Comparison of ENCODE assay signal across 24 cellular contexts in genomic region chr19:56269348-56269747, GRCh38. TPM values are rescaled to one million over a fixed set of nuclear protein-coding genes. Genes with fewer than 3 reads are reported as not detected.
A peak's percentile ranks its signal among the peaks of the same experiment; 100 is the strongest.
DNase-seq lines count a peak whose midpoint lies in the region; ATAC-seq and TF ChIP-seq lines count a peak whose summit lies in the region.
"Had no signal": no experiment of that assay in that cellular context is flagged by ENCODE, and none has a peak within 500 bp of the region (broad histone marks: within the 10 kb centered on the region; RNA-seq: fewer than 3 reads in every experiment).

No MANE protein-coding gene starts in this region.

- TF ChIP-seq CTCF in CD14-positive monocyte (IDR thresholded peaks at IDR 0.05): no peak
- TF ChIP-seq CTCF in WERI-Rb-1 (IDR thresholded peaks at IDR 0.05; ENCODE audit: low read depth, low read length): no peak
- no peak for TF ChIP-seq CTCF in fibroblast of villous mesenchyme (IDR thresholded peaks at IDR 0.05; ENCODE audit: insufficient read depth, low read depth, low read length)
- TF ChIP-seq CTCF in suprapubic skin (IDR thresholded peaks at IDR 0.05): no peak
- TF ChIP-seq CTCF in ovary (IDR thresholded peaks at IDR 0.05): no peak

- H3K9me3 ChIP-seq in WERI-Rb-1 (ENCODE audit: severe bottlenecking) (no peaks in the 10 kb centered on the region), suprapubic skin (no peaks in the 10 kb centered on the region), ovary (no peaks in the 10 kb centered on the region)
- H3K9me3 ChIP-seq: Caco-2, HAP-1 had no signal

- no peak overlapping the region for H3K4me3 Mint-ChIP-seq in CD14-positive monocyte
- no peak overlapping the region for H3K4me3 Mint-ChIP-seq in natural killer cell treated with Interleukin-12 subunit alpha and Interleukin-12 subunit beta and Interleukin-15 and Interleukin-18, amount 100 ng/mL, for 72 hours
- H3K4me3 Mint-ChIP-seq: CD4-positive, CD25-positive, alpha-beta regulatory T cell; CD8-positive, alpha-beta T cell; HFFc6 had no signal

- no peak for DNase-seq in CD14-positive monocyte (ENCODE audit: low spot score)
- DNase-seq in MV-4-11 (lab: John Stamatoyannopoulos, UW): peak; percentile 35
- DNase-seq in WERI-Rb-1: peak; percentile 31
- DNase-seq in fibroblast of villous mesenchyme (ENCODE audit: low read depth): peak; percentile 5
- DNase-seq in suprapubic skin (ENCODE audit: low spot score in 2 of 2): no peak
- DNase-seq in ovary: no peak
- DNase-seq in natural killer cell treated with Interleukin-12 subunit alpha and Interleukin-12 subunit beta and Interleukin-15 and Interleukin-18, amount 100 ng/mL, for 72 hours (ENCODE audit: low spot score): no peak
- DNase-seq: AML-193; C1 segment of cervical spinal cord; Caco-2; CD4-positive, CD25-positive, alpha-beta regulatory T cell; CD8-positive, alpha-beta T cell; DMS53; DMS79 treated with DMSO at 0.1 percent for 48 hours; GF-D8; GOT3; HFFc6 had no signal

- peaks cover 50% of the 10 kb centered on the region for H3K4me1 Mint-ChIP-seq in CD14-positive monocyte
- H3K4me1 Mint-ChIP-seq in natural killer cell treated with Interleukin-12 subunit alpha and Interleukin-12 subunit beta and Interleukin-15 and Interleukin-18, amount 100 ng/mL, for 72 hours (ENCODE audit: low read depth in 2 of 2): peaks cover 4 to 7% of the 10 kb centered on the region in 2 donors
- H3K4me1 Mint-ChIP-seq: CD4-positive, CD25-positive, alpha-beta regulatory T cell had no signal

- intact Hi-C loops in CD14-positive monocyte (cut with micrococcal nuclease): no loop called here
- intact Hi-C loops in ovary (cut with DNase I): no loop called here

- no peak for TF ChIP-seq POLR2A in suprapubic skin (IDR thresholded peaks at IDR 0.05)
- no peak for TF ChIP-seq POLR2A in ovary (IDR thresholded peaks at IDR 0.05)

- peaks cover 13 to 23% of the 10 kb centered on the region in 2 donors for H3K36me3 Mint-ChIP-seq in CD14-positive monocyte
- no peaks in the 10 kb centered on the region for H3K36me3 Mint-ChIP-seq in natural killer cell treated with Interleukin-12 subunit alpha and Interleukin-12 subunit beta and Interleukin-15 and Interleukin-18, amount 100 ng/mL, for 72 hours
- H3K36me3 Mint-ChIP-seq: CD4-positive, CD25-positive, alpha-beta regulatory T cell had no signal

- H3K9me3 Mint-ChIP-seq in CD14-positive monocyte: peaks cover 0 to 4% (median 0%) of the 10 kb centered on the region in 7 donors
- H3K9me3 Mint-ChIP-seq in natural killer cell treated with Interleukin-12 subunit alpha and Interleukin-12 subunit beta and Interleukin-15 and Interleukin-18, amount 100 ng/mL, for 72 hours: no peaks in the 10 kb centered on the region
- H3K9me3 Mint-ChIP-seq: CD8-positive, alpha-beta T cell; HFFc6 had no signal

- H3K27ac ChIP-seq in WERI-Rb-1: no peak overlapping the region
- no peak overlapping the region for H3K27ac ChIP-seq in suprapubic skin
- no peak overlapping the region for H3K27ac ChIP-seq in ovary
- H3K27ac ChIP-seq: 22Rv1 had no signal

- H3K4me3 ChIP-seq in WERI-Rb-1 (ENCODE audit: low read depth, low read length): no peak overlapping the region
- H3K4me3 ChIP-seq in fibroblast of villous mesenchyme (ENCODE audit: low read depth, low read length): no peak overlapping the region
- no peak overlapping the region for H3K4me3 ChIP-seq in suprapubic skin
- H3K4me3 ChIP-seq in ovary: no peak overlapping the region
- H3K4me3 ChIP-seq: HAP-1 had no signal

- H3K36me3 ChIP-seq in WERI-Rb-1 (no peaks in the 10 kb centered on the region), suprapubic skin (no peaks in the 10 kb centered on the region), ovary (no peaks in the 10 kb centered on the region)
- H3K36me3 ChIP-seq: HAP-1 had no signal

- H3K4me1 ChIP-seq in suprapubic skin (no peaks in the 10 kb centered on the region), ovary (ENCODE audit: insufficient read depth) (no peaks in the 10 kb centered on the region)
- H3K4me1 ChIP-seq: Caco-2, HAP-1 had no signal

- H3K27me3 Mint-ChIP-seq in CD14-positive monocyte (ENCODE audit: low read depth in 3 of 3): no peaks in the 10 kb centered on the region
- no peaks in the 10 kb centered on the region for H3K27me3 Mint-ChIP-seq in natural killer cell treated with Interleukin-12 subunit alpha and Interleukin-12 subunit beta and Interleukin-15 and Interleukin-18, amount 100 ng/mL, for 72 hours
- H3K27me3 Mint-ChIP-seq: CD4-positive, CD25-positive, alpha-beta regulatory T cell had no signal

- ATAC-seq in natural killer cell treated with Interleukin-12 subunit alpha and Interleukin-12 subunit beta and Interleukin-15 and Interleukin-18, amount 100 ng/mL, for 72 hours: no peak
- ATAC-seq in GM19395 (IDR thresholded peaks at IDR 0.05; ENCODE audit: unreplicated experiment): no peak
- ATAC-seq: CD8-positive, alpha-beta T cell had no signal

- peak overlapping the region in 4 of 7 donors; percentile 7 to 88 (median 36) for H3K27ac Mint-ChIP-seq in CD14-positive monocyte
- H3K27ac Mint-ChIP-seq in natural killer cell treated with Interleukin-12 subunit alpha and Interleukin-12 subunit beta and Interleukin-15 and Interleukin-18, amount 100 ng/mL, for 72 hours: no peak overlapping the region
- H3K27ac Mint-ChIP-seq: CD8-positive, alpha-beta T cell; HFFc6 had no signal

- WGBS in suprapubic skin: 94% methylated on average over 6 of the region's 6 CpGs
- WGBS in ovary, 3 donors: 81 to 97% (median 95%) methylated on average over 6 of the region's 6 CpGs

- H3K27me3 ChIP-seq in WERI-Rb-1 (ENCODE audit: insufficient read depth, low read depth, severe bottlenecking): no peaks in the 10 kb centered on the region
- H3K27me3 ChIP-seq in suprapubic skin: no peaks in the 10 kb centered on the region
- no peaks in the 10 kb centered on the region for H3K27me3 ChIP-seq in ovary

- no peak for TF ChIP-seq EP300 in suprapubic skin (IDR thresholded peaks at IDR 0.05)
- no peak for TF ChIP-seq EP300 in ovary (IDR thresholded peaks at IDR 0.05)

RNA-seq across cellular contexts. Expression of gene EDDM13, which starts 3.2 kb away (rescaled TPM):
- polyA plus RNA-seq in CD14-positive monocyte: under 1 TPM; 0.61 to 0.70 TPM
- total RNA-seq in fibroblast of villous mesenchyme: not detected in 2 replicates
- 10 to 100 TPM in 2 of 4 donors, 1 to 10 TPM in 2; 6.0 to 25.8 (median 11.4) TPM for total RNA-seq in suprapubic skin
- total RNA-seq in ovary: not detected
- under 1 TPM in 1 of 2 donors, not detected in 1; 0.28 TPM for polyA plus RNA-seq in ovary
- total RNA-seq in natural killer cell treated with Interleukin-12 subunit alpha and Interleukin-12 subunit beta and Interleukin-15 and Interleukin-18, amount 100 ng/mL, for 72 hours: 1 to 10 TPM; 1.8 to 4.2 TPM
- total RNA-seq: Caco-2; CD4-positive, CD25-positive, alpha-beta regulatory T cell; CD8-positive, alpha-beta T cell; Daoy; G401; HFFc6 had no signal
- polyA plus RNA-seq: AG04450, BJ had no signal

RNA-seq across cellular contexts. Expression of gene ZSCAN5A, which starts 45.3 kb away (rescaled TPM):
- polyA plus RNA-seq in CD14-positive monocyte (1 to 10 TPM; 5.3 to 6.3 TPM), ovary (1 to 10 TPM; 4.6 to 8.9 TPM)
- total RNA-seq in fibroblast of villous mesenchyme (6.5 and 8.4 TPM in 2 replicates), suprapubic skin (1 to 10 TPM; 4.7 to 7.9 (median 7.1) TPM), ovary (10 to 100 TPM in 5 of 7 donors, 1 to 10 TPM in 2; 7.4 to 25.7 (median 13.9) TPM)
- 10 to 100 TPM in 1 of 2 donors, 1 to 10 TPM in 1; 9.9 to 16.8 TPM for total RNA-seq in natural killer cell treated with Interleukin-12 subunit alpha and Interleukin-12 subunit beta and Interleukin-15 and Interleukin-18, amount 100 ng/mL, for 72 hours

Comparison
In these comparisons a context has a peak if more than half of its experiments do, and no peak if none do; other contexts are left out.
1. DNase-seq: peak in MV-4-11 (single experiment), WERI-Rb-1 (single experiment) and fibroblast of villous mesenchyme (single experiment); none in CD14-positive monocyte (single experiment), suprapubic skin (0 of 2), ovary (0 of 5) and natural killer cell treated with Interleukin-12 subunit alpha and Interleukin-12 subunit beta and Interleukin-15 and Interleukin-18, amount 100 ng/mL, for 72 hours (single experiment).
2. H3K27ac Mint-ChIP-seq: peak in CD14-positive monocyte (4 of 7); none in natural killer cell treated with Interleukin-12 subunit alpha and Interleukin-12 subunit beta and Interleukin-15 and Interleukin-18, amount 100 ng/mL, for 72 hours (0 of 2).